9 cellular contexts compared by ENCODE assay signal in the genomic region with DNA sequence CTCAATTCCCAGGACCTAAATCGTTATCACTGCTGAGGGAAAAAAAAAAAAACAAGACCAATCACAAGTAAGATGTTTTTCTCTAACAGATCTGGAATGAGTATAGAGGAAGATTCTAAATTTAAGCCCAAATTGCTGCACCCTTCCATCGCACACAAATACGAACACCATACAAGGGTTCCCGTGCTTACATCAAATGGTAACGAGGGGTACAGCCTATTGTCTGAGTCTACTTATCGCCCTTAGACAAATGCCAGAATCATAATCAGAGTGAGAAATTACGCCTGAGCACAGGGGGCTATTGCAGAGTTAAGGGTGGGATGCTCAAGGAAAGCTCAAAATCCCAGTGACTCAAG. TPM values are rescaled to one million over a fixed set of nuclear protein-coding genes. Genes with fewer than 3 reads are reported as not detected.
DNase-seq lines count a peak whose midpoint lies in the region; ATAC-seq and TF ChIP-seq lines count a peak whose summit lies in the region.
"Had no signal": no experiment of that assay in that cellular context is flagged by ENCODE, and none has a peak within 500 bp of the region (broad histone marks: within the 10 kb centered on the region; RNA-seq: fewer than 3 reads in every experiment).

No MANE protein-coding gene starts in this region.

- DNase-seq in WTC11 (ENCODE audit: low spot score) (no peak), left ventricle myocardium inferior (no peak), omental fat pad (ENCODE audit: low spot score) (no peak), OCI-M1 (lab: John Stamatoyannopoulos, UW) (no peak)

- H3K9me3 Mint-ChIP-seq in WTC11, result no peaks in the 10 kb centered on the region

- intact Hi-C loops in left ventricle myocardium inferior (cut with micrococcal nuclease), result no loop called here

- H3K27me3 Mint-ChIP-seq in WTC11 (ENCODE audit: low read depth), result no peaks in the 10 kb centered on the region

- H3K4me3 ChIP-seq in left ventricle myocardium inferior (peak overlapping the region; percentile 85), skin epidermis (peak overlapping the region; percentile 71 to 97 (median 82))

- peak overlapping the region; percentile 97 for H3K27ac Mint-ChIP-seq in WTC11

- peaks cover 17% of the 10 kb centered on the region for H3K4me1 Mint-ChIP-seq in WTC11

- POLR2A ChIA-PET in WTC11 (lab: Charles Lee), result no interaction called here

- H3K4me3 Mint-ChIP-seq in WTC11, result peak overlapping the region; percentile 90

- H3K27ac ChIP-seq in 22Rv1 (peak overlapping the region; percentile 81), left ventricle myocardium inferior (replicated peaks) (peak overlapping the region; percentile 91), skin epidermis (peak overlapping the region; percentile 80 to 97 (median 93))

- CTCF ChIA-PET in WTC11 (lab: Charles Lee), result interaction anchor here (0.5 to 1.0 kb wide), 4 partner anchors 21 to 236 kb away, joined by 3 to 4 read pairs (median 4); no protein-coding TSS in a partner anchor

- no peaks in the 10 kb centered on the region for H3K36me3 ChIP-seq in left ventricle myocardium inferior

- no peaks in the 10 kb centered on the region; the same call in 1 of the 2 replicates for H3K36me3 Mint-ChIP-seq in WTC11

- H3K4me1 ChIP-seq in left ventricle myocardium inferior, result peaks cover 50% of the 10 kb centered on the region

- no peaks in the 10 kb centered on the region for H3K27me3 ChIP-seq in left ventricle myocardium inferior (ENCODE audit: low read depth)

- TF ChIP-seq CTCF in 22Rv1 (IDR thresholded peaks at IDR 0.05) (no peak), WTC11 (IDR thresholded peaks at IDR 0.05) (no peak), left ventricle myocardium inferior (IDR thresholded peaks at IDR 0.05; ENCODE audit: borderline replicate concordance) (no peak), omental fat pad (IDR thresholded peaks at IDR 0.05) (no peak)

- ATAC-seq in GM21717 (IDR thresholded peaks at IDR 0.05; ENCODE audit: unreplicated experiment), result peak; percentile 4
- no peak for ATAC-seq in WTC11
- no peak for ATAC-seq in HG02623 (IDR thresholded peaks at IDR 0.05; ENCODE audit: unreplicated experiment)
- no peak for ATAC-seq in omental fat pad (ENCODE audit: low FRiP score)

- H3K9me3 ChIP-seq in left ventricle myocardium inferior (replicated peaks), result no peaks in the 10 kb centered on the region

TF ChIP-seq in WTC11, 78 proteins besides CTCF, POLR2A, EP300 and RAD21 (continues in another document):
- TF ChIP-seq E2F1 (CRISPR knock-in tag; IDR thresholded peaks at IDR 0.05) (no peak), ESRRA (CRISPR knock-in tag; IDR thresholded peaks at IDR 0.05; ENCODE audit: borderline replicate concordance) (no peak), ETV6 (CRISPR knock-in tag; IDR thresholded peaks at IDR 0.05) (no peak), JUN (CRISPR knock-in tag; IDR thresholded peaks at IDR 0.05) (no peak), IRF1 (CRISPR knock-in tag; IDR thresholded peaks at IDR 0.05) (no peak), SOX15 (CRISPR knock-in tag; IDR thresholded peaks at IDR 0.05) (no peak), ZNF138 (CRISPR knock-in tag; conservative IDR thresholded peaks at IDR 0.05) (no peak), STAT6 (CRISPR knock-in tag; conservative IDR thresholded peaks at IDR 0.05; ENCODE audit: low read depth) (no peak), HMGA2 (CRISPR knock-in tag; IDR thresholded peaks at IDR 0.05) (no peak), TEAD4 (CRISPR knock-in tag; IDR thresholded peaks at IDR 0.05) (no peak), MLX (CRISPR knock-in tag; IDR thresholded peaks at IDR 0.05) (no peak), USF1 (CRISPR knock-in tag; IDR thresholded peaks at IDR 0.05) (no peak), ZNF671 (CRISPR knock-in tag; IDR thresholded peaks at IDR 0.05) (no peak), FOXK1 (CRISPR knock-in tag; IDR thresholded peaks at IDR 0.05) (no peak)
- TF ChIP-seq, protein P1, sequence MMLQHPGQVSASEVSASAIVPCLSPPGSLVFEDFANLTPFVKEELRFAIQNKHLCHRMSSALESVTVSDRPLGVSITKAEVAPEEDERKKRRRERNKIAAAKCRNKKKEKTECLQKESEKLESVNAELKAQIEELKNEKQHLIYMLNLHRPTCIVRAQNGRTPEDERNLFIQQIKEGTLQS (CRISPR knock-in tag; conservative IDR thresholded peaks at IDR 0.05), result no peak
- TF ChIP-seq, protein P2, sequence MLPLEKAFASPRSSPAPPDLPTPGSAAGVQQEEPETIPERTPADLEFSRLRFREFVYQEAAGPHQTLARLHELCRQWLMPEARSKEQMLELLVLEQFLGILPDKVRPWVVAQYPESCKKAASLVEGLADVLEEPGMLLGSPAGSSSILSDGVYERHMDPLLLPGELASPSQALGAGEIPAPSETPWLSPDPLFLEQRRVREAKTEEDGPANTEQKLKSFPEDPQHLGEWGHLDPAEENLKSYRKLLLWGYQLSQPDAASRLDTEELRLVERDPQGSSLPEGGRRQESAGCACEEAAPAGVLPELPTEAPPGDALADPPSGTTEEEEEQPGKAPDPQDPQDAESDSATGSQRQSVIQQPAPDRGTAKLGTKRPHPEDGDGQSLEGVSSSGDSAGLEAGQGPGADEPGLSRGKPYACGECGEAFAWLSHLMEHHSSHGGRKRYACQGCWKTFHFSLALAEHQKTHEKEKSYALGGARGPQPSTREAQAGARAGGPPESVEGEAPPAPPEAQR (CRISPR knock-in tag; IDR thresholded peaks at IDR 0.05), result no peak

RNA-seq across cellular contexts. Expression of gene ZC3H13, which starts 0.6 kb away (rescaled TPM):
- 49.7 to 56.9 TPM (median 54.2 TPM) in 3 replicates for total RNA-seq in WTC11 (2021)
- total RNA-seq in left ventricle myocardium inferior, result 37.8 TPM
- 10 to 100 TPM; 22.7 to 49.0 (median 24.9) TPM for total RNA-seq in omental fat pad

RNA-seq across cellular contexts. Expression of gene CPB2, which starts 52.9 kb away (rescaled TPM):
- 0.21 to 0.33 TPM in 2 of 3 replicates, not detected in the other for total RNA-seq in WTC11 (2021)
- total RNA-seq in left ventricle myocardium inferior, result not detected
- not detected for total RNA-seq in omental fat pad
- total RNA-seq: lung microvascular endothelial cell had no signal
